Comparison of ENCODE assay signal across 9 cellular contexts in the genomic region with DNA sequence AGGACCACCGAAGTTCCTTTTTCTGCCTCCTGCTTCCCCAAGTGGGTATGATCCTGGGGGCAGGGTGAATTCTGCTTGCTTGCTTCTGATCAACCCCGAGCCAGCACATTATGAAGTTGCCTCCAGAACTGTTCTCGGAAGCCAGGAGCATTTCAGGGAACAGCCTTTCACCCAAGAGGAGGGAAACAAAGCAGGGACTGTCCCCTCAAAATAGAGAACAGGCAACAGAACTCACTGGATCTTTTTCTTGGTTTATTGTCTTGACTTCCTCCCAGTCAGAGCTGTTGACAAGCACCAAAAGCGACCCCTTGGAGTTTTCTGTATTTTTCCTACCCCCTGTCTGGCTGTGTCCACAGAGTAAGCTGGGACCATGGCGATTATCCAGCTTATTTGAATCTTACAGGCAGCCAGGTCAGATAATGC.
DNase-seq lines count a peak whose midpoint lies in the region; ATAC-seq and TF ChIP-seq lines count a peak whose summit lies in the region.
"Had no signal": no experiment of that assay in that cellular context is flagged by ENCODE, and none has a peak within 500 bp of the region (broad histone marks: within the 10 kb centered on the region; RNA-seq: fewer than 3 reads in every experiment).

No MANE protein-coding gene starts in this region.

- no peaks in the 10 kb centered on the region for H3K36me3 ChIP-seq in upper lobe of right lung

- peak overlapping the region; percentile 44 for H3K27ac ChIP-seq in upper lobe of right lung

- peaks cover 32% of the 10 kb centered on the region for H3K4me1 Mint-ChIP-seq in Calu3 (ENCODE audit: low read depth, unreplicated experiment)

- H3K27me3 Mint-ChIP-seq in Calu3 (ENCODE audit: unreplicated experiment), result no peaks in the 10 kb centered on the region

- peaks cover 4% of the 10 kb centered on the region for H3K36me3 Mint-ChIP-seq in Calu3 (ENCODE audit: insufficient read depth, unreplicated experiment)

- intact Hi-C loops in upper lobe of right lung (cut with DNase I), result loop anchor here (10.0 kb wide), 1 partner anchor 59 kb away; no protein-coding TSS in a partner anchor
- intact Hi-C loops in Calu3 (cut with micrococcal nuclease; ENCODE audit: unreplicated experiment), result no loop called here

- H3K9me3 ChIP-seq in upper lobe of right lung, result no peaks in the 10 kb centered on the region

- peaks cover 60% of the 10 kb centered on the region for H3K4me1 ChIP-seq in upper lobe of right lung

- ATAC-seq in upper lobe of right lung (peak; percentile 45), HG03442 (IDR thresholded peaks at IDR 0.05; ENCODE audit: unreplicated experiment) (no peak)

- H3K9me3 Mint-ChIP-seq in Calu3 (ENCODE audit: low read depth, unreplicated experiment), result no peaks in the 10 kb centered on the region

- no TSS peak for BruUV-seq in Calu3 (replicated peaks; lab: Mats Ljungman, UMichigan)

- H3K27ac Mint-ChIP-seq in Calu3 (ENCODE audit: unreplicated experiment), result no peak overlapping the region

- CTCF ChIA-PET in Calu3 (lab: Charles Lee), result no interaction called here

- DNase-seq in stimulated activated CD4-positive, alpha-beta T cell treated with anti-CD3 and anti-CD28 coated beads, Interleukin-15, amount 100 ng/mL, for 24 hours, result peak; percentile 56
- DNase-seq in stimulated activated CD4-positive, alpha-beta T cell treated with anti-CD3 and anti-CD28 coated beads, Interleukin-4, amount 100 ng/mL, for 4 hours, result no peak
- DNase-seq in amygdala (lab: John Stamatoyannopoulos, UW), result peak in 40 of 56 donors; percentile 6 to 69 (median 30)
- peak; percentile 75 for DNase-seq in midbrain (lab: John Stamatoyannopoulos, UW)
- DNase-seq in upper lobe of right lung, result no peak
- no peak for DNase-seq in Calu3
- DNase-seq in mesenteric fat pad (ENCODE audit: low spot score), result no peak
- DNase-seq: NCI-H2171 treated with DMSO at 0.1 percent for 48 hours had no signal

- no peak for TF ChIP-seq CTCF in upper lobe of right lung (IDR thresholded peaks at IDR 0.05)
- no peak for TF ChIP-seq CTCF in Calu3 (IDR thresholded peaks at IDR 0.05; ENCODE audit: unreplicated experiment)

- H3K4me3 Mint-ChIP-seq in Calu3 (ENCODE audit: low read depth, unreplicated experiment), result no peak overlapping the region

- no peak overlapping the region for H3K4me3 ChIP-seq in upper lobe of right lung

- H3K27me3 ChIP-seq in upper lobe of right lung, result no peaks in the 10 kb centered on the region

Comparison
In these comparisons a context has a peak if more than half of its experiments do, and no peak if none do; other contexts are left out.
1. DNase-seq: peak in stimulated activated CD4-positive, alpha-beta T cell treated with anti-CD3 and anti-CD28 coated beads, Interleukin-15, amount 100 ng/mL, for 24 hours (single experiment), amygdala (40 of 56) and midbrain (single experiment); none in stimulated activated CD4-positive, alpha-beta T cell treated with anti-CD3 and anti-CD28 coated beads, Interleukin-4, amount 100 ng/mL, for 4 hours (0 of 2), upper lobe of right lung (single experiment), Calu3 (single experiment) and mesenteric fat pad (single experiment).